14 cellular contexts compared by ENCODE assay signal in the genomic region with DNA sequence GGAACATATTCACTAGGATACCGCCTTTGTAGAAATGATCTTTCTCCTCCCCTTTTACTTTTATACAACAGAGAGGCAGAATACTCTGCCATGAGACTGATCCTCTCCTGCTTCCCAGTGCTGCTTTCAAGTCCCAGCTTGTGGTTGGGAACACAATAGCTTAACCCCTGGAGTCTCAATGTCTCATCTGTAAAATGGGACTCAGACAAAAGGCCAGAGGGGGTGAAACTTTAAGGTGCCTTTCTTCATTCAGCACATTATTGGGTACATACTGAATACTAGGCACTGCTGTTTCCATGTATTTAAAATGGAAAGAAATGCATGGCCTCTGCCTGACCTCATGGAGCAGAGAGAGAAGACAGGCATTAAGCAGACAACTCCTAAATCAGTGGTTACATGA. TPM values are rescaled to one million over a fixed set of nuclear protein-coding genes. Genes with fewer than 3 reads are reported as not detected.
DNase-seq lines count a peak whose midpoint lies in the region; ATAC-seq, FAIRE-seq and TF ChIP-seq lines count a peak whose summit lies in the region.
"Had no signal": no experiment of that assay in that cellular context is flagged by ENCODE, and none has a peak within 500 bp of the region (broad histone marks: within the 10 kb centered on the region; RNA-seq: fewer than 3 reads in every experiment).

No MANE protein-coding gene starts in this region.

- no peak overlapping the region for H2AFZ ChIP-seq in astrocyte (ENCODE audit: low read depth, low read length)

- H4K20me1 ChIP-seq in astrocyte (ENCODE audit: insufficient read depth, low read length), result peaks cover 76% of the 10 kb centered on the region

- POLR2A ChIA-PET in MCF 10A (lab: Yijun Ruan, JAX), result interaction anchor here (0.6 to 2.3 kb wide), 8 partner anchors 8 to 76 kb away, joined by 3 to 16 read pairs (median 4); partner anchors contain the start of gene MAP4K4

- no peaks in the 10 kb centered on the region for H3K36me3 ChIP-seq in breast epithelium
- no peaks in the 10 kb centered on the region for H3K36me3 ChIP-seq in astrocyte (ENCODE audit: insufficient read depth, low read length)
- H3K36me3 ChIP-seq in liver (ENCODE audit: control insufficient read depth in 4 of 4, insufficient read depth in 3 of 4, low read depth in 1 of 4, low read length in 3 of 4), result no peaks in the 10 kb centered on the region
- no peaks in the 10 kb centered on the region for H3K36me3 ChIP-seq in testis (ENCODE audit: low read depth, missing control alignments)
- H3K36me3 ChIP-seq: stomach had no signal

- H3K27me3 Mint-ChIP-seq in MCF 10A (ENCODE audit: insufficient read depth, unreplicated experiment) (no peaks in the 10 kb centered on the region), astrocyte (ENCODE audit: low read depth, unreplicated experiment) (no peaks in the 10 kb centered on the region)

- 94% methylated on average over 1 of the region's 1 CpG for WGBS in liver
- 84 to 86% methylated on average over 1 of the region's 1 CpG for WGBS in testis, 2 donors

- H3K79me2 ChIP-seq in astrocyte (ENCODE audit: insufficient read depth, low read length), result peaks cover 79% of the 10 kb centered on the region

- H3K27ac ChIP-seq in breast epithelium (peak overlapping the region in 1 of 2 donors; percentile 5), astrocyte (ENCODE audit: low read depth, low read length) (peak overlapping the region; percentile 5), liver (ENCODE audit: low read depth in 1 of 2, low read length in 2 of 2) (peak overlapping the region; percentile 31 to 61), substantia nigra (ENCODE audit: low read depth, low read length, poor library complexity, severe bottlenecking) (peak overlapping the region; percentile 91), testis (no peak overlapping the region)
- H3K27ac ChIP-seq: RWPE1 had no signal

- CTCF ChIA-PET in MCF 10A (lab: Yijun Ruan, JAX), result interaction anchor here (1.1 kb wide), 1 partner anchor 9 kb away, joined by 4 read pairs; no protein-coding TSS in a partner anchor

- H3K27me3 ChIP-seq in breast epithelium (no peaks in the 10 kb centered on the region), astrocyte (ENCODE audit: insufficient read depth, low read length) (no peaks in the 10 kb centered on the region), liver (ENCODE audit: control insufficient read depth in 4 of 4, insufficient read depth in 4 of 4, low read length in 3 of 4) (no peaks in the 10 kb centered on the region), testis (no peaks in the 10 kb centered on the region)
- H3K27me3 ChIP-seq: stomach had no signal

- peak overlapping the region; percentile 19 for H3K27ac Mint-ChIP-seq in MCF 10A (ENCODE audit: low read depth, unreplicated experiment)
- H3K27ac Mint-ChIP-seq in astrocyte (ENCODE audit: unreplicated experiment), result no peak overlapping the region
- H3K27ac Mint-ChIP-seq: activated T-helper 2 cell treated with anti-CD3 and anti-CD28 coated beads, Interferon-gamma antibody, Interleukin-2, Interleukin-4, amounts not matched to agents 10 μg/mL and 5 μg/mL and 100 μg/mL, durations not matched to agents 14 hours and 24 hours and 36 hours had no signal

- ATAC-seq in HG02610 (IDR thresholded peaks at IDR 0.05; ENCODE audit: unreplicated experiment), result no peak

- H3K4me3 Mint-ChIP-seq in MCF 10A (ENCODE audit: unreplicated experiment) (no peak overlapping the region), astrocyte (ENCODE audit: unreplicated experiment) (no peak overlapping the region)

- intact Hi-C loops in MCF 10A (cut with micrococcal nuclease), result no loop called here
- intact Hi-C loops in breast epithelium (cut with DNase I; ENCODE audit: low total_unique reads), result no loop called here
- intact Hi-C loops in testis (cut with DNase I; ENCODE audit: low total_unique reads), result no loop called here

- H3K9ac ChIP-seq in astrocyte (ENCODE audit: low read length), result no peak overlapping the region
- no peak overlapping the region for H3K9ac ChIP-seq in liver (ENCODE audit: low read depth in 1 of 2, low read length in 2 of 2)

- no peaks in the 10 kb centered on the region for H3K36me3 Mint-ChIP-seq in MCF 10A (ENCODE audit: insufficient read depth, unreplicated experiment)
- H3K36me3 Mint-ChIP-seq in astrocyte (ENCODE audit: low read depth, unreplicated experiment), result peaks cover 2% of the 10 kb centered on the region

- H3K9me3 ChIP-seq in breast epithelium (no peaks in the 10 kb centered on the region), astrocyte (ENCODE audit: insufficient read depth, low read depth, low read length) (no peaks in the 10 kb centered on the region), liver (ENCODE audit: control insufficient read depth in 4 of 4, low read length in 3 of 4) (no peaks in the 10 kb centered on the region), testis (no peaks in the 10 kb centered on the region)
- H3K9me3 ChIP-seq: stomach had no signal

- peak overlapping the region; percentile 37 for H3K4me2 ChIP-seq in astrocyte (ENCODE audit: low read length)

- FAIRE-seq in astrocyte (lab: Jason Lieb, UNC), result no peak

- H3K4me3 ChIP-seq in breast epithelium (no peak overlapping the region), astrocyte (ENCODE audit: insufficient read depth, low read depth, low read length) (no peak overlapping the region), liver (ENCODE audit: low read depth in 1 of 3, low read length in 3 of 3) (no peak overlapping the region), testis (no peak overlapping the region)
- H3K4me3 ChIP-seq: stomach had no signal

- no TSS peak for BruUV-seq in MCF 10A (replicated peaks; lab: Mats Ljungman, UMichigan)

- TF ChIP-seq POLR2A in breast epithelium (IDR thresholded peaks at IDR 0.05) (no peak), testis (IDR thresholded peaks at IDR 0.05) (no peak)

- DNase-seq in MCF 10A (ENCODE audit: unreplicated experiment), result no peak
- DNase-seq in breast epithelium (ENCODE audit: low spot score in 2 of 2), result no peak
- no peak for DNase-seq in astrocyte (ENCODE audit: low read depth)
- DNase-seq in substantia nigra (lab: John Stamatoyannopoulos, UW), result no peak
- no peak for DNase-seq in testis
- DNase-seq in activated naive CD4-positive, alpha-beta T cell treated with anti-CD3 and anti-CD28 coated beads, Interleukin-2, amount 50 U/mL, for 16 hours, result no peak
- DNase-seq: activated CD4-positive, alpha-beta T cell treated with anti-CD3 and anti-CD28 coated beads, Interleukin-2, amount 50 U/mL, for 48 hours; H7; retina; stomach had no signal

- H3K4me1 Mint-ChIP-seq in MCF 10A (ENCODE audit: insufficient read depth, unreplicated experiment) (peaks cover 47% of the 10 kb centered on the region), astrocyte (ENCODE audit: low read depth, unreplicated experiment) (peaks cover 71% of the 10 kb centered on the region)

- no peaks in the 10 kb centered on the region for H3K9me3 Mint-ChIP-seq in MCF 10A (ENCODE audit: unreplicated experiment)
- H3K9me3 Mint-ChIP-seq in astrocyte (ENCODE audit: unreplicated experiment), result no peaks in the 10 kb centered on the region
- H3K9me3 Mint-ChIP-seq: activated T-helper 2 cell treated with anti-CD3 and anti-CD28 coated beads, Interferon-gamma antibody, Interleukin-2, Interleukin-4, amounts not matched to agents 10 μg/mL and 5 μg/mL and 100 μg/mL, durations not matched to agents 14 hours and 24 hours and 36 hours had no signal

- peaks cover 0 to 2% of the 10 kb centered on the region in 2 donors for H3K4me1 ChIP-seq in breast epithelium
- H3K4me1 ChIP-seq in astrocyte (ENCODE audit: insufficient read depth, low read length), result peaks cover 66% of the 10 kb centered on the region
- peaks cover 30 to 74% (median 68%) of the 10 kb centered on the region in 4 donors for H3K4me1 ChIP-seq in liver (ENCODE audit: control insufficient read depth in 4 of 4, insufficient read depth in 4 of 4, low read length in 3 of 4)
- peaks cover 34% of the 10 kb centered on the region for H3K4me1 ChIP-seq in testis

- TF ChIP-seq RAD21 in liver (IDR thresholded peaks at IDR 0.05), result no peak

- no peak for TF ChIP-seq CTCF in MCF 10A (IDR thresholded peaks at IDR 0.05; ENCODE audit: unreplicated experiment)
- no peak for TF ChIP-seq CTCF in breast epithelium (IDR thresholded peaks at IDR 0.05)
- TF ChIP-seq CTCF in astrocyte (IDR thresholded peaks at IDR 0.05; ENCODE audit: insufficient read depth, low read depth, low read length), result no peak
- TF ChIP-seq CTCF in liver (IDR thresholded peaks at IDR 0.05; ENCODE audit: low read depth, low read length, missing input control), result no peak
- TF ChIP-seq CTCF in testis (IDR thresholded peaks at IDR 0.05), result no peak

TF ChIP-seq in liver, 16 proteins besides CTCF, POLR2A, EP300 and RAD21 (continues in another document):
- TF ChIP-seq FOXA1 (IDR thresholded peaks at IDR 0.05), result no peak
- no peak for TF ChIP-seq RXRA (IDR thresholded peaks at IDR 0.05)
- TF ChIP-seq HNF4A (conservative IDR thresholded peaks at IDR 0.05), result no peak
- no peak for TF ChIP-seq SP1 (IDR thresholded peaks at IDR 0.05)
- TF ChIP-seq, protein P1, sequence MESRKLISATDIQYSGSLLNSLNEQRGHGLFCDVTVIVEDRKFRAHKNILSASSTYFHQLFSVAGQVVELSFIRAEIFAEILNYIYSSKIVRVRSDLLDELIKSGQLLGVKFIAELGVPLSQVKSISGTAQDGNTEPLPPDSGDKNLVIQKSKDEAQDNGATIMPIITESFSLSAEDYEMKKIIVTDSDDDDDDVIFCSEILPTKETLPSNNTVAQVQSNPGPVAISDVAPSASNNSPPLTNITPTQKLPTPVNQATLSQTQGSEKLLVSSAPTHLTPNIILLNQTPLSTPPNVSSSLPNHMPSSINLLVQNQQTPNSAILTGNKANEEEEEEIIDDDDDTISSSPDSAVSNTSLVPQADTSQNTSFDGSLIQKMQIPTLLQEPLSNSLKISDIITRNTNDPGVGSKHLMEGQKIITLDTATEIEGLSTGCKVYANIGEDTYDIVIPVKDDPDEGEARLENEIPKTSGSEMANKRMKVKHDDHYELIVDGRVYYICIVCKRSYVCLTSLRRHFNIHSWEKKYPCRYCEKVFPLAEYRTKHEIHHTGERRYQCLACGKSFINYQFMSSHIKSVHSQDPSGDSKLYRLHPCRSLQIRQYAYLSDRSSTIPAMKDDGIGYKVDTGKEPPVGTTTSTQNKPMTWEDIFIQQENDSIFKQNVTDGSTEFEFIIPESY (IDR thresholded peaks at IDR 0.05), result no peak
- no peak for TF ChIP-seq TAF1 (conservative IDR thresholded peaks at IDR 0.05)
- TF ChIP-seq NR2F2 (IDR thresholded peaks at IDR 0.05), result no peak
- TF ChIP-seq EGR1 (IDR thresholded peaks at IDR 0.05; ENCODE audit: low read depth in 2 of 2), result no peak
- TF ChIP-seq, protein P2, sequence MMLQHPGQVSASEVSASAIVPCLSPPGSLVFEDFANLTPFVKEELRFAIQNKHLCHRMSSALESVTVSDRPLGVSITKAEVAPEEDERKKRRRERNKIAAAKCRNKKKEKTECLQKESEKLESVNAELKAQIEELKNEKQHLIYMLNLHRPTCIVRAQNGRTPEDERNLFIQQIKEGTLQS (IDR thresholded peaks at IDR 0.05), result no peak

RNA-seq across cellular contexts. Expression of gene MAP4K4, which starts 53.8 kb away (rescaled TPM):
- total RNA-seq in MCF 10A (2022), result 143 and 162 TPM in 2 replicates
- total RNA-seq in breast epithelium, result 10 to 100 TPM; 62.1 to 89.1 (median 74.7) TPM
- 204 and 231 TPM in 2 replicates for total RNA-seq in astrocyte
- total RNA-seq in liver, result 10 to 100 TPM; 33.7 to 40.0 TPM
- polyA plus RNA-seq in liver, result 10 to 100 TPM in 1 of 2 donors, 1 to 10 TPM in 1; 9.1 to 13.6 TPM
- 100 to 1,000 TPM; 174 to 194 TPM for total RNA-seq in testis
- 88.2 TPM for polyA plus RNA-seq in testis (ENCODE audit: insufficient read depth, low read depth, low replicate concordance)

Comparison
In these comparisons a context has a peak if more than half of its experiments do, and no peak if none do; other contexts are left out.
1. H3K27ac ChIP-seq: peak in astrocyte (single experiment), liver (2 of 2) and substantia nigra (single experiment); none in testis (0 of 2).